ENCODE assay signal across 9 cellular contexts in genomic region chr15:81301815-81302399, GRCh38. TPM values are rescaled to one million over a fixed set of nuclear protein-coding genes. Genes with fewer than 3 reads are reported as not detected.
A peak's percentile ranks its signal among the peaks of the same experiment; 100 is the strongest.
DNase-seq lines count a peak whose midpoint lies in the region; ATAC-seq and TF ChIP-seq lines count a peak whose summit lies in the region.
"Had no signal": no experiment of that assay in that cellular context is flagged by ENCODE, and none has a peak within 500 bp of the region (broad histone marks: within the 10 kb centered on the region; RNA-seq: fewer than 3 reads in every experiment).

No MANE protein-coding gene starts in this region.

- H3K27me3 ChIP-seq in RWPE2 (ENCODE audit: insufficient read depth, poor library complexity, severe bottlenecking), result no peaks in the 10 kb centered on the region
- no peaks in the 10 kb centered on the region for H3K27me3 ChIP-seq in MG63

- DNase-seq in activated T-cell treated with anti-CD3 and anti-CD28 coated beads, Interleukin-2, amount 50 U/mL, for 4 hours, result no peak
- DNase-seq in activated T-cell treated with anti-CD3 and anti-CD28 coated beads for 4 hours (no peak), RWPE2 (ENCODE audit: low spot score) (peak; percentile 16), mucosa of descending colon (peak in 2 of 3 donors; percentile 46 to 78), MG63 (no peak), HuH-7 (ENCODE audit: low spot score) (no peak), NCI-H2029 treated with DMSO at 0.1 percent for 48 hours (lab: John Stamatoyannopoulos, UW) (no peak)

- H3K9me3 ChIP-seq in RWPE2 (ENCODE audit: severe bottlenecking), result no peaks in the 10 kb centered on the region
- H3K9me3 ChIP-seq in mucosa of descending colon, result no peaks in the 10 kb centered on the region
- H3K9me3 ChIP-seq in MG63, result no peaks in the 10 kb centered on the region
- H3K9me3 ChIP-seq: thoracic aorta had no signal

- TF ChIP-seq CTCF in RWPE2 (IDR thresholded peaks at IDR 0.05; ENCODE audit: poor library complexity, severe bottlenecking) (no peak), mucosa of descending colon (IDR thresholded peaks at IDR 0.05) (no peak)

- H3K36me3 ChIP-seq in RWPE2 (ENCODE audit: low read depth), result no peaks in the 10 kb centered on the region
- H3K36me3 ChIP-seq in mucosa of descending colon (ENCODE audit: low read depth), result no peaks in the 10 kb centered on the region
- H3K36me3 ChIP-seq in MG63, result no peaks in the 10 kb centered on the region
- H3K36me3 ChIP-seq: thoracic aorta had no signal

- intact Hi-C loops in mucosa of descending colon (cut with DNase I, micrococcal nuclease), result no loop called here

- no peak overlapping the region for H3K27ac ChIP-seq in RWPE2 (ENCODE audit: poor library complexity, severe bottlenecking)

- H3K4me3 Mint-ChIP-seq in activated T-cell treated with anti-CD3 and anti-CD28 coated beads, Interleukin-2, amount 50 U/mL, for 4 hours, result peak overlapping the region; percentile 98

- H3K4me1 Mint-ChIP-seq in activated T-cell treated with anti-CD3 and anti-CD28 coated beads, Interleukin-2, amount 50 U/mL, for 4 hours (ENCODE audit: low read depth), result peaks cover 91% of the 10 kb centered on the region

- peaks cover 61% of the 10 kb centered on the region for H3K36me3 Mint-ChIP-seq in activated T-cell treated with anti-CD3 and anti-CD28 coated beads, Interleukin-2, amount 50 U/mL, for 4 hours (ENCODE audit: insufficient read depth)

- no peaks in the 10 kb centered on the region for H3K9me3 Mint-ChIP-seq in activated T-cell treated with anti-CD3 and anti-CD28 coated beads, Interleukin-2, amount 50 U/mL, for 4 hours

- peak; percentile 32 to 34 for ATAC-seq in activated T-cell treated with anti-CD3 and anti-CD28 coated beads, Interleukin-2, amount 50 U/mL, for 4 hours
- ATAC-seq in HG02885 (IDR thresholded peaks at IDR 0.05; ENCODE audit: poor library complexity, unreplicated experiment) (peak; percentile 78), RWPE2 (ENCODE audit: low read depth) (no peak), mucosa of descending colon (peak; percentile 67)

- H3K27me3 Mint-ChIP-seq in activated T-cell treated with anti-CD3 and anti-CD28 coated beads, Interleukin-2, amount 50 U/mL, for 4 hours (ENCODE audit: low read depth), result no peaks in the 10 kb centered on the region

- no peak overlapping the region for H3K4me3 ChIP-seq in RWPE2 (ENCODE audit: severe bottlenecking)
- no peak overlapping the region for H3K4me3 ChIP-seq in mucosa of descending colon
- H3K4me3 ChIP-seq in MG63, result no peak overlapping the region
- H3K4me3 ChIP-seq: thoracic aorta had no signal

- H3K4me1 ChIP-seq in RWPE2 (ENCODE audit: insufficient read depth, poor library complexity, severe bottlenecking) (peaks cover 24% of the 10 kb centered on the region), mucosa of descending colon (ENCODE audit: low read depth) (peaks cover 5% of the 10 kb centered on the region)

RNA-seq across cellular contexts. Expression of gene STARD5, which starts 22.0 kb away (rescaled TPM):
- 1 to 10 TPM; 2.8 to 5.3 (median 3.7) TPM for total RNA-seq in activated T-cell treated with anti-CD3 and anti-CD28 coated beads, Interleukin-2, amount 50 U/mL, for 4 hours
- total RNA-seq in mucosa of descending colon, result 10 to 100 TPM; 16.6 to 38.9 (median 33.4) TPM
- total RNA-seq in MG63 (2014; rRNA removed; shearing (Covaris generic); ENCODE audit: low replicate concordance), result 0.22 and 3.4 TPM in 2 replicates

Comparison
In these comparisons a context has a peak if more than half of its experiments do, and no peak if none do; other contexts are left out.
1. DNase-seq: peak in RWPE2 (single experiment) and mucosa of descending colon (2 of 3); none in activated T-cell treated with anti-CD3 and anti-CD28 coated beads, Interleukin-2, amount 50 U/mL, for 4 hours (single experiment), activated T-cell treated with anti-CD3 and anti-CD28 coated beads for 4 hours (single experiment), MG63 (single experiment), HuH-7 (single experiment) and NCI-H2029 treated with DMSO at 0.1 percent for 48 hours (single experiment).